ENCODE assay signal across 17 cellular contexts in the genomic region with DNA sequence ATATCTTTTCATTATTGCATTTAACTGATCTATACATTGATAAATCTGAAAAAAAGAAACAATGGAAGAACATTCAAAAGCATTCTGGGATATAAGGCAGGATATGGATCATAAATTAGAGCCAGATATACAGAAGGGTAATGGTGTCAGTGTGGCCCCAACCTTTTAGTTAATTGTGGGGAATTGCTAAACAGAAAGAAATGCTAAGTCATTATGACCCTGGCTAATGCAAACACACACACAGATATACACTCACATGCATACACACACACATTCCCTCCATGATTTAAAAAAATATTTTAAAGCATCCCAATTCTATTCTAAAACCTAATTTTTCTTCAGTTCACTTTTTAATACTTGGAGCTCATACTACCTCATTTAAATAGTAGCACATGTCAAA.
A peak's percentile ranks its signal among the peaks of the same experiment; 100 is the strongest.
DNase-seq lines count a peak whose midpoint lies in the region; ATAC-seq, FAIRE-seq and TF ChIP-seq lines count a peak whose summit lies in the region.
"Had no signal": no experiment of that assay in that cellular context is flagged by ENCODE, and none has a peak within 500 bp of the region (broad histone marks: within the 10 kb centered on the region; RNA-seq: fewer than 3 reads in every experiment).

No MANE protein-coding gene starts in this region.

- H3K9ac ChIP-seq in HepG2 (ENCODE audit: insufficient read depth, low read depth, low read length) (no peak overlapping the region), K562 (ENCODE audit: insufficient read depth in 1 of 2, low read depth in 2 of 2, low read length in 2 of 2) (no peak overlapping the region)
- H3K9ac ChIP-seq: BLaER1 had no signal

- in situ Hi-C loops in HepG2 (cut with HindIII; ENCODE audit: extremely low pct_ligation_motif_present, low pct_unique_long_range_greater_than_20kb) (no loop called here), K562 (cut with MboI) (no loop called here)

- CTCF ChIA-PET in HepG2 (lab: Yijun Ruan, JAX; ENCODE audit: low intra/inter-chr PET ratio, low total read pairs) (no interaction called here), K562 (lab: Yijun Ruan, JAX; ENCODE audit: low intra/inter-chr PET ratio) (no interaction called here)

- DNase-seq in HepG2 (ENCODE audit: low spot score) (no peak), right lobe of liver (no peak), K562 (ENCODE audit: extremely low read depth in 1 of 4, low spot score in 3 of 4) (no peak), iris pigment epithelial cell (ENCODE audit: low read depth) (peak; percentile 31), glomerular visceral epithelial cell (ENCODE audit: extremely low spot score) (no peak), occipital lobe (lab: John Stamatoyannopoulos, UW) (no peak)
- no peak for DNase-seq in activated CD4-positive, alpha-beta T cell treated with anti-CD3 and anti-CD28 coated beads for 1 hour
- DNase-seq: 8988T; Calu3; CD8-positive, alpha-beta T cell; DND-41; GOT3; H9; KBM-7 had no signal

- H3K9me3 ChIP-seq in HepG2 (ENCODE audit: low read length) (no peaks in the 10 kb centered on the region), right lobe of liver (no peaks in the 10 kb centered on the region), K562 (replicated peaks; ENCODE audit: control insufficient read depth, insufficient read depth, low read depth, low read length) (no peaks in the 10 kb centered on the region)
- H3K9me3 ChIP-seq: BLaER1 had no signal

- H3K4me2 ChIP-seq in HepG2 (ENCODE audit: low read depth, low read length) (no peak overlapping the region), K562 (ENCODE audit: insufficient read depth, low read length) (no peak overlapping the region)
- H3K4me2 ChIP-seq: BLaER1 had no signal

- H3K9me1 ChIP-seq in K562 (ENCODE audit: control insufficient read depth, insufficient read depth, low read length): no peaks in the 10 kb centered on the region

- BruUV-seq in HepG2 (replicated peaks; lab: Mats Ljungman, UMichigan) (no TSS peak), K562 (replicated peaks; lab: Mats Ljungman, UMichigan) (no TSS peak)

- FAIRE-seq in HepG2 (lab: Jason Lieb, UNC) (no peak), K562 (lab: Jason Lieb, UNC) (no peak)
- FAIRE-seq: G401.6, GM12891 had no signal

- H3K27ac ChIP-seq in HepG2 (ENCODE audit: extremely low read length, insufficient read depth, low read length): no peak overlapping the region
- H3K27ac ChIP-seq in right lobe of liver: no peak overlapping the region
- H3K27ac ChIP-seq in K562 (ENCODE audit: extremely low read depth, low read depth, low read length): no peak overlapping the region
- H3K27ac ChIP-seq: BLaER1 had no signal

- H3K36me3 ChIP-seq in HepG2 (replicated peaks in 1 of 2; ENCODE audit: control insufficient read depth in 1 of 2, insufficient read depth in 2 of 2, low read length in 2 of 2): no peaks in the 10 kb centered on the region
- no peaks in the 10 kb centered on the region for H3K36me3 ChIP-seq in right lobe of liver
- H3K36me3 ChIP-seq in K562 (ENCODE audit: control insufficient read depth, insufficient read depth, low read length): no peaks in the 10 kb centered on the region
- H3K36me3 ChIP-seq: BLaER1 had no signal

- H2AFZ ChIP-seq in HepG2 (ENCODE audit: low read length) (no peak overlapping the region), K562 (ENCODE audit: low read depth, low read length) (no peak overlapping the region)

- H4K20me1 ChIP-seq in HepG2 (ENCODE audit: insufficient read depth, low read length) (no peaks in the 10 kb centered on the region), K562 (replicated peaks; ENCODE audit: control insufficient read depth, insufficient read depth, low read length) (no peaks in the 10 kb centered on the region)
- H4K20me1 ChIP-seq: BLaER1 had no signal

- ATAC-seq in HepG2: no peak
- no peak for ATAC-seq in right lobe of liver
- ATAC-seq in K562: no peak
- ATAC-seq: CD8-positive, alpha-beta T cell had no signal

- TF ChIP-seq RAD21 in HepG2 (CRISPR knock-in tag; IDR thresholded peaks at IDR 0.05): no peak
- no peak for TF ChIP-seq RAD21 in K562 (CRISPR knock-in tag; conservative IDR thresholded peaks at IDR 0.05 in 1 of 2, IDR thresholded peaks at IDR 0.05 in 1 of 2)

- H3K79me2 ChIP-seq in HepG2 (ENCODE audit: insufficient read depth, low read length) (no peaks in the 10 kb centered on the region), K562 (ENCODE audit: control insufficient read depth, insufficient read depth, low read length) (no peaks in the 10 kb centered on the region)

- H3K27me3 ChIP-seq in HepG2 (ENCODE audit: control insufficient read depth in 1 of 2, insufficient read depth in 2 of 2, low read length in 2 of 2): no peaks in the 10 kb centered on the region
- H3K27me3 ChIP-seq in right lobe of liver: no peaks in the 10 kb centered on the region
- H3K27me3 ChIP-seq in K562 (ENCODE audit: control insufficient read depth in 2 of 2, insufficient read depth in 2 of 2, low read length in 2 of 2): peaks cover 2 to 5% of the 10 kb centered on the region in 2 experiments; a peak in 2 of 5 replicates
- H3K27me3 ChIP-seq: BLaER1 had no signal

- POLR2A ChIA-PET in HepG2 (lab: Yijun Ruan, JAX) (no interaction called here), K562 (lab: Yijun Ruan, JAX) (no interaction called here)

- no peak for TF ChIP-seq POLR2A in HepG2 (IDR thresholded peaks at IDR 0.05; ENCODE audit: insufficient read depth in 1 of 2, low read depth in 2 of 2, low read length in 2 of 2)
- no peak for TF ChIP-seq POLR2A in right lobe of liver (IDR thresholded peaks at IDR 0.05)
- no peak for TF ChIP-seq POLR2A in K562 (conservative IDR thresholded peaks at IDR 0.05)

- no peak for TF ChIP-seq CTCF in HepG2 (CRISPR knock-in tag; IDR thresholded peaks at IDR 0.05)
- no peak for TF ChIP-seq CTCF in right lobe of liver (IDR thresholded peaks at IDR 0.05)
- TF ChIP-seq CTCF in K562 (IDR thresholded peaks at IDR 0.05 in 2 of 3, conservative IDR thresholded peaks at IDR 0.05 in 1 of 3; ENCODE audit: insufficient read depth in 2 of 3, low read depth in 1 of 3, low read length in 3 of 3): no peak

- no peak overlapping the region for H3K4me3 ChIP-seq in HepG2 (replicated peaks in 1 of 3; ENCODE audit: insufficient read depth in 1 of 3, low read depth in 2 of 3, low read length in 3 of 3)
- H3K4me3 ChIP-seq in right lobe of liver: no peak overlapping the region
- no peak overlapping the region for H3K4me3 ChIP-seq in K562
- H3K4me3 ChIP-seq: BLaER1 had no signal

- intact Hi-C loops in HepG2 (cut with micrococcal nuclease; ENCODE audit: unreplicated experiment): no loop called here
- intact Hi-C loops in right lobe of liver (cut with DNase I): no loop called here
- intact Hi-C loops in K562 (cut with micrococcal nuclease): no loop called here

- H3K4me1 ChIP-seq in HepG2 (ENCODE audit: insufficient read depth, low read length): no peaks in the 10 kb centered on the region
- H3K4me1 ChIP-seq in right lobe of liver: peaks cover 0 to 20% (median 8%) of the 10 kb centered on the region in 4 donors
- no peaks in the 10 kb centered on the region for H3K4me1 ChIP-seq in K562 (replicated peaks in 1 of 2; ENCODE audit: control insufficient read depth in 2 of 2, insufficient read depth in 2 of 2, low read length in 2 of 2)
- H3K4me1 ChIP-seq: BLaER1 had no signal

- TF ChIP-seq EP300 in HepG2 (IDR thresholded peaks at IDR 0.05; ENCODE audit: low read depth in 2 of 2, low read length in 2 of 2) (no peak), HepG2 (CRISPR knock-in tag; IDR thresholded peaks at IDR 0.05; ENCODE audit: borderline replicate concordance) (no peak), K562 (IDR thresholded peaks at IDR 0.05; ENCODE audit: low read length) (no peak)

TF ChIP-seq in HepG2, 621 proteins besides CTCF, POLR2A, EP300 and RAD21:
- TF ChIP-seq CREM (IDR thresholded peaks at IDR 0.05): no peak
- no peak for TF ChIP-seq CREM (CRISPR knock-in tag; IDR thresholded peaks at IDR 0.05)
- peak; percentile 41; the same call in 1 of the 2 replicates for TF ChIP-seq NFE2L2 (IDR thresholded peaks at IDR 0.05; ENCODE audit: low read length)
- TF ChIP-seq AKAP8 (CRISPR knock-in tag; IDR thresholded peaks at IDR 0.05): no peak
- TF ChIP-seq LCORL (IDR thresholded peaks at IDR 0.05): no peak
- no peak for TF ChIP-seq LCORL (CRISPR knock-in tag; IDR thresholded peaks at IDR 0.05)
- TF ChIP-seq FOXK1 (CRISPR knock-in tag; IDR thresholded peaks at IDR 0.05; ENCODE audit: borderline replicate concordance, low read depth): no peak

TF ChIP-seq in K562, 482 proteins besides CTCF, POLR2A, EP300 and RAD21:
- TF ChIP-seq NFE2 (IDR thresholded peaks at IDR 0.05; ENCODE audit: low read depth) (peak; percentile 41; the same call in 1 of the 2 replicates), ESRRB (CRISPR knock-in tag; IDR thresholded peaks at IDR 0.05; ENCODE audit: borderline replicate concordance) (no peak)

Comparison
In these comparisons a context has a peak if more than half of its experiments do, and no peak if none do; other contexts are left out.
1. Of the 241 proteins assayed by ChIP-seq in both HepG2 and K562: peak only in HepG2: none; only in K562: NFE2; in both: none; in neither: 240.